Comparison of ENCODE assay signal across 1 cellular context in genomic region chr3:27714101-27714526, GRCh38.
TF ChIP-seq lines count a peak whose summit lies in the region.

No MANE protein-coding gene starts in this region.

TF ChIP-seq in WTC11, 78 proteins besides CTCF, POLR2A, EP300 and RAD21 (continued from another document):
- TF ChIP-seq, protein P1, sequence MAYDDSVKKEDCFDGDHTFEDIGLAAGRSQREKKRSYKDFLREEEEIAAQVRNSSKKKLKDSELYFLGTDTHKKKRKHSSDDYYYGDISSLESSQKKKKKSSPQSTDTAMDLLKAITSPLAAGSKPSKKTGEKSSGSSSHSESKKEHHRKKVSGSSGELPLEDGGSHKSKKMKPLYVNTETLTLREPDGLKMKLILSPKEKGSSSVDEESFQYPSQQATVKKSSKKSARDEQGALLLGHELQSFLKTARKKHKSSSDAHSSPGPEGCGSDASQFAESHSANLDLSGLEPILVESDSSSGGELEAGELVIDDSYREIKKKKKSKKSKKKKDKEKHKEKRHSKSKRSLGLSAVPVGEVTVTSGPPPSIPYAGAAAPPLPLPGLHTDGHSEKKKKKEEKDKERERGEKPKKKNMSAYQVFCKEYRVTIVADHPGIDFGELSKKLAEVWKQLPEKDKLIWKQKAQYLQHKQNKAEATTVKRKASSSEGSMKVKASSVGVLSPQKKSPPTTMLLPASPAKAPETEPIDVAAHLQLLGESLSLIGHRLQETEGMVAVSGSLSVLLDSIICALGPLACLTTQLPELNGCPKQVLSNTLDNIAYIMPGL (CRISPR knock-in tag; IDR thresholded peaks at IDR 0.05): no peak
- TF ChIP-seq NFYB (CRISPR knock-in tag; conservative IDR thresholded peaks at IDR 0.05; ENCODE audit: low read depth) (no peak), ZNF219 (CRISPR knock-in tag; IDR thresholded peaks at IDR 0.05; ENCODE audit: borderline replicate concordance) (no peak), ZNF396 (CRISPR knock-in tag; IDR thresholded peaks at IDR 0.05; ENCODE audit: borderline replicate concordance) (no peak), TP53 (CRISPR knock-in tag; IDR thresholded peaks at IDR 0.05) (no peak), CREB1 (CRISPR knock-in tag; IDR thresholded peaks at IDR 0.05) (no peak), ZBTB21 (CRISPR knock-in tag; IDR thresholded peaks at IDR 0.05; ENCODE audit: borderline replicate concordance) (no peak)
- TF ChIP-seq, protein P2, sequence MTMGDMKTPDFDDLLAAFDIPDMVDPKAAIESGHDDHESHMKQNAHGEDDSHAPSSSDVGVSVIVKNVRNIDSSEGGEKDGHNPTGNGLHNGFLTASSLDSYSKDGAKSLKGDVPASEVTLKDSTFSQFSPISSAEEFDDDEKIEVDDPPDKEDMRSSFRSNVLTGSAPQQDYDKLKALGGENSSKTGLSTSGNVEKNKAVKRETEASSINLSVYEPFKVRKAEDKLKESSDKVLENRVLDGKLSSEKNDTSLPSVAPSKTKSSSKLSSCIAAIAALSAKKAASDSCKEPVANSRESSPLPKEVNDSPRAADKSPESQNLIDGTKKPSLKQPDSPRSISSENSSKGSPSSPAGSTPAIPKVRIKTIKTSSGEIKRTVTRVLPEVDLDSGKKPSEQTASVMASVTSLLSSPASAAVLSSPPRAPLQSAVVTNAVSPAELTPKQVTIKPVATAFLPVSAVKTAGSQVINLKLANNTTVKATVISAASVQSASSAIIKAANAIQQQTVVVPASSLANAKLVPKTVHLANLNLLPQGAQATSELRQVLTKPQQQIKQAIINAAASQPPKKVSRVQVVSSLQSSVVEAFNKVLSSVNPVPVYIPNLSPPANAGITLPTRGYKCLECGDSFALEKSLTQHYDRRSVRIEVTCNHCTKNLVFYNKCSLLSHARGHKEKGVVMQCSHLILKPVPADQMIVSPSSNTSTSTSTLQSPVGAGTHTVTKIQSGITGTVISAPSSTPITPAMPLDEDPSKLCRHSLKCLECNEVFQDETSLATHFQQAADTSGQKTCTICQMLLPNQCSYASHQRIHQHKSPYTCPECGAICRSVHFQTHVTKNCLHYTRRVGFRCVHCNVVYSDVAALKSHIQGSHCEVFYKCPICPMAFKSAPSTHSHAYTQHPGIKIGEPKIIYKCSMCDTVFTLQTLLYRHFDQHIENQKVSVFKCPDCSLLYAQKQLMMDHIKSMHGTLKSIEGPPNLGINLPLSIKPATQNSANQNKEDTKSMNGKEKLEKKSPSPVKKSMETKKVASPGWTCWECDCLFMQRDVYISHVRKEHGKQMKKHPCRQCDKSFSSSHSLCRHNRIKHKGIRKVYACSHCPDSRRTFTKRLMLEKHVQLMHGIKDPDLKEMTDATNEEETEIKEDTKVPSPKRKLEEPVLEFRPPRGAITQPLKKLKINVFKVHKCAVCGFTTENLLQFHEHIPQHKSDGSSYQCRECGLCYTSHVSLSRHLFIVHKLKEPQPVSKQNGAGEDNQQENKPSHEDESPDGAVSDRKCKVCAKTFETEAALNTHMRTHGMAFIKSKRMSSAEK (CRISPR knock-in tag; IDR thresholded peaks at IDR 0.05; ENCODE audit: borderline replicate concordance): no peak
